In genomic region chr6:159726918-159727716, GRCh38 we compare ENCODE assay signal across 1 cellular context.
TF ChIP-seq lines count a peak whose summit lies in the region.

Gene WTAP, plus strand, starts transcription at chr6:159727506. Its CDS starts 8,760 bp downstream, at chr6:159736266.

TF ChIP-seq in HEK293, 187 proteins besides CTCF, POLR2A, EP300 and RAD21 (continued from another document):
- TF ChIP-seq REST (tag by site-specific recombination; IDR thresholded peaks at IDR 0.05) (peak; percentile 67), ZNF2 (tag by site-specific recombination; IDR thresholded peaks at IDR 0.05) (peak; percentile 97), ZIC2 (tag by site-specific recombination; IDR thresholded peaks at IDR 0.05) (peak; percentile 88), ZSCAN5A (tag by site-specific recombination; IDR thresholded peaks at IDR 0.05) (peak; percentile 95; the same call in 1 of the 2 replicates), PRDM1 (tag by site-specific recombination; IDR thresholded peaks at IDR 0.05) (peak; percentile 53), ZNF623 (tag by site-specific recombination; IDR thresholded peaks at IDR 0.05) (peak; percentile 31; the same call in 1 of the 2 replicates), GLIS1 (tag by site-specific recombination; IDR thresholded peaks at IDR 0.05) (peak; percentile 75), ZNF350 (tag by site-specific recombination; IDR thresholded peaks at IDR 0.05) (peak; percentile 60; the same call in 1 of the 2 replicates), FEZF1 (tag by site-specific recombination; IDR thresholded peaks at IDR 0.05) (no peak; the same call in none of the 2 replicates), KLF9 (tag by site-specific recombination; IDR thresholded peaks at IDR 0.05; ENCODE audit: low read depth) (peak; percentile 93), SP7 (tag by site-specific recombination; IDR thresholded peaks at IDR 0.05) (peak; percentile 96), GLIS2 (tag by site-specific recombination; IDR thresholded peaks at IDR 0.05) (peak; percentile 91), ZNF529 (tag by site-specific recombination; IDR thresholded peaks at IDR 0.05; ENCODE audit: insufficient replicate concordance) (no peak), ZNF677 (tag by site-specific recombination; IDR thresholded peaks at IDR 0.05) (0 out of 2 replicates have a peak, but pooled peaks have one; percentile 24), ZNF660 (tag by site-specific recombination; IDR thresholded peaks at IDR 0.05) (peak; percentile 78; the same call in 1 of the 2 replicates), ZNF24 (tag by site-specific recombination; IDR thresholded peaks at IDR 0.05) (peak; percentile 86), IKZF3 (tag by site-specific recombination; IDR thresholded peaks at IDR 0.05) (peak; percentile 84), ZNF580 (tag by site-specific recombination; IDR thresholded peaks at IDR 0.05) (peak; percentile 86), INSM2 (tag by site-specific recombination; IDR thresholded peaks at IDR 0.05) (peak; percentile 84), ZSCAN18 (tag by site-specific recombination; IDR thresholded peaks at IDR 0.05) (peak; percentile 78), ZNF121 (tag by site-specific recombination; IDR thresholded peaks at IDR 0.05) (peak; percentile 67; the same call in 1 of the 2 replicates), ZFHX2 (tag by site-specific recombination; conservative IDR thresholded peaks at IDR 0.05) (peak; percentile 92), TRIM28 (IDR thresholded peaks at IDR 0.05; ENCODE audit: borderline replicate concordance, low read length) (0 out of 2 replicates have a peak, but pooled peaks have one; percentile 8), MYNN (tag by site-specific recombination; IDR thresholded peaks at IDR 0.05; ENCODE audit: borderline replicate concordance) (0 out of 2 replicates have a peak, but pooled peaks have one; percentile 51), ZNF768 (tag by site-specific recombination; IDR thresholded peaks at IDR 0.05) (peak; percentile 54; the same call in 1 of the 2 replicates), ZBTB48 (tag by site-specific recombination; IDR thresholded peaks at IDR 0.05) (peak; percentile 84; the same call in 1 of the 2 replicates), HOXC10 (CRISPR knock-in tag; IDR thresholded peaks at IDR 0.05) (peak; percentile 96), ZNF354C (tag by site-specific recombination; IDR thresholded peaks at IDR 0.05; ENCODE audit: borderline replicate concordance, low read depth) (no peak), ZNF530 (tag by site-specific recombination; IDR thresholded peaks at IDR 0.05; ENCODE audit: low read depth) (no peak), PRDM10 (tag by site-specific recombination; IDR thresholded peaks at IDR 0.05) (peak; percentile 87)
TF ChIP-seq in HEK293: peak in this region for 101.
